In the genomic region with DNA sequence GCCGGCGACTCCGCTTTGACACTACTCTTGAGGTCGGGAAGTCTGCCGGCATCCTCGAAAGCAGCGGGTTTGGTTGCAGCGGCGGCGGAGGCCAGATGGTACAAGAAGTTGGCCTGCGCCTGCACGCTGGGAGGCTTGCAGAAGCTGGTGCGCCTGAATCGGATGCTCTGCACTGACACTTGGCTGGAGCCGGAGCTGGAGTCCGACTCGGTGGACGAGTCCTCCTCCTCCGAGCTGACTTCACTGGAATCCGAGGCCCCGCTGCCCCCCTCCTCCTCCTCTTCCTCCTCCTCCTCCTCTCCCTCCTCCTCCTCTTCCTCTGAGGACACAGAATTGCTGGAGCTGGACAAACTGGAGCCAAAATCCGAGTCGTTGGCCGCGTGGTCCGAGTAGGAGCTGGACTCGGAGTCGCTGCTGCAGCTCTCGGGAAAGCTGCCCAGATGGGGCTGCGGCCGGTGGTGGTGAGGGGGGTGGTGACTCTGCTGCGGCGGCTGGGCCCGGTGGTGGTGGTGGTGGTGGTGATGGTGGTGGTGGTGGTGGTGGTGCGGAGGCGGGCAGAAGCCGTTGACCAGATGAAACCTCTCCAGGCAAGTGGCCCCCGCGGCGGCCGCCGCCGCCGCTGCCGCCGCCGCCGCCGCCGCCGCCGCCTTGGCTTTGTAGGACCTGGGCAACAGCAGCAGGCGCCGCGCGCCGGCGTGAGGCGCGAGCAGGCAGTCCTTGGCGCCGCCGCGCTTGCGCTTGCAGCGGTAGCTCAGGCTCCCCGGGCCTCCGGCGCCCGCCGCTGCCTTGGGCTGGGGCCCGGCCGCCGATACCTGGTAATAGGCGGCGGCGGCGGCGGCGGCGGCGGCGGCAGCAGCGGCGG, we compare ENCODE assay signal across 8 cellular contexts. TPM values are rescaled to one million over a fixed set of nuclear protein-coding genes. Genes with fewer than 3 reads are reported as not detected.
DNase-seq lines count a peak whose midpoint lies in the region; FAIRE-seq and TF ChIP-seq lines count a peak whose summit lies in the region.

No MANE protein-coding gene starts in this region.

- peaks cover 30% of the 10 kb centered on the region for H3F3A ChIP-seq in GM23248 (ENCODE audit: insufficient read depth)

- H3K9me3 ChIP-seq in GM23248 (ENCODE audit: low read depth): no peaks in the 10 kb centered on the region
- H3K9me3 ChIP-seq in Karpas-422 (ENCODE audit: low read length): no peaks in the 10 kb centered on the region
- H3K9me3 ChIP-seq in endothelial cell of umbilical vein (replicated peaks; ENCODE audit: control insufficient read depth, insufficient read depth, low read length): no peaks in the 10 kb centered on the region
- H3K9me3 ChIP-seq in thyroid gland: no peaks in the 10 kb centered on the region

- H2AFZ ChIP-seq in GM23248 (peak overlapping the region; percentile 94), Karpas-422 (ENCODE audit: low read length) (peak overlapping the region; percentile 28; the same call in 1 of the 2 replicates), endothelial cell of umbilical vein (ENCODE audit: low read depth, low read length) (peak overlapping the region; percentile 93)

- H3K36me3 ChIP-seq in GM23248 (ENCODE audit: low read depth) (no peaks in the 10 kb centered on the region), Karpas-422 (ENCODE audit: insufficient read depth, low read length) (no peaks in the 10 kb centered on the region), endothelial cell of umbilical vein (ENCODE audit: control insufficient read depth in 2 of 2, extremely low read depth in 1 of 2, insufficient read depth in 2 of 2, low read length in 2 of 2) (no peaks in the 10 kb centered on the region), thyroid gland (no peaks in the 10 kb centered on the region)

- DNase-seq in GM10266 (ENCODE audit: extremely low spot score) (peak; percentile 78), GM23248 (peak; percentile 85), Karpas-422 (peak; percentile 82), endothelial cell of umbilical vein (ENCODE audit: low read depth, low spot score) (peak; percentile 53), mesothelial cell of epicardium (ENCODE audit: low spot score in 2 of 2, unreplicated experiment in 2 of 2) (peak in 1 of 2 experiments; percentile 57), thyroid gland (peak; percentile 64 to 67), GM19240 (ENCODE audit: insufficient read length, low spot score) (no peak)
- peak; percentile 57 for DNase-seq in activated CD4-positive, alpha-beta memory T cell treated with anti-CD3 and anti-CD28 coated beads, Interleukin-2, amount 10 ng/mL, durations not matched to agents 7 days and 5 days

- H3K27ac ChIP-seq in GM23248 (peak overlapping the region; percentile 29; the same call in 1 of the 2 replicates), Karpas-422 (ENCODE audit: low read length) (no peak overlapping the region), endothelial cell of umbilical vein (ENCODE audit: insufficient read depth, low read depth, low read length) (no peak overlapping the region), thyroid gland (peak overlapping the region; percentile 69 to 88 (median 83))

- H3K4me1 Mint-ChIP-seq in activated CD4-positive, alpha-beta memory T cell treated with anti-CD3 and anti-CD28 coated beads, Interleukin-2, amount 10 ng/mL, durations not matched to agents 7 days and 5 days: peaks cover 46% of the 10 kb centered on the region
- H3K4me1 Mint-ChIP-seq in mesothelial cell of epicardium: peaks cover 78% of the 10 kb centered on the region

- peak overlapping the region; percentile 83 for H3K9ac ChIP-seq in GM23248
- peak overlapping the region; percentile 66 for H3K9ac ChIP-seq in Karpas-422 (ENCODE audit: low read length)
- no peak overlapping the region for H3K9ac ChIP-seq in endothelial cell of umbilical vein (replicated peaks; ENCODE audit: extremely low read depth, insufficient read depth, low read length)

- no peak for TF ChIP-seq POLR2A in endothelial cell of umbilical vein (IDR thresholded peaks at IDR 0.05; ENCODE audit: low read depth, low read length)
- peak in 1 of 2 donors; percentile 23 for TF ChIP-seq POLR2A in thyroid gland (IDR thresholded peaks at IDR 0.05)

- H3K79me2 ChIP-seq in GM23248 (ENCODE audit: insufficient read depth) (no peaks in the 10 kb centered on the region), Karpas-422 (ENCODE audit: low read length) (no peaks in the 10 kb centered on the region), endothelial cell of umbilical vein (ENCODE audit: control insufficient read depth, insufficient read depth, low read length) (no peaks in the 10 kb centered on the region)

- no peaks in the 10 kb centered on the region for H3K9me2 ChIP-seq in GM23248 (ENCODE audit: insufficient read depth)
- H3K9me2 ChIP-seq in Karpas-422 (replicated peaks; ENCODE audit: insufficient read depth, low read length): no peaks in the 10 kb centered on the region

- TF ChIP-seq CTCF in GM10266 (IDR thresholded peaks at IDR 0.05; ENCODE audit: control insufficient read depth, insufficient read depth, low read depth, missing control alignments) (no peak), endothelial cell of umbilical vein (IDR thresholded peaks at IDR 0.05; ENCODE audit: extremely low read depth in 1 of 2, insufficient read depth in 1 of 2, low read depth in 1 of 2, low read length in 2 of 2) (no peak), mesothelial cell of epicardium (IDR thresholded peaks at IDR 0.05; ENCODE audit: unreplicated experiment) (no peak), thyroid gland (IDR thresholded peaks at IDR 0.05) (no peak)

- no TSS peak for BruUV-seq in endothelial cell of umbilical vein (replicated peaks; lab: Mats Ljungman, UMichigan)

- H4K20me1 ChIP-seq in GM23248 (ENCODE audit: insufficient read depth) (no peaks in the 10 kb centered on the region), Karpas-422 (ENCODE audit: insufficient read depth, low read depth, low read length) (no peaks in the 10 kb centered on the region), endothelial cell of umbilical vein (replicated peaks; ENCODE audit: control insufficient read depth, extremely low read depth, insufficient read depth, low read length) (no peaks in the 10 kb centered on the region)

- no peak overlapping the region for H3K27ac Mint-ChIP-seq in activated CD4-positive, alpha-beta memory T cell treated with anti-CD3 and anti-CD28 coated beads, Interleukin-2, amount 10 ng/mL, durations not matched to agents 7 days and 5 days
- peak overlapping the region; percentile 96 for H3K27ac Mint-ChIP-seq in mesothelial cell of epicardium

- H3K4me2 ChIP-seq in GM23248 (ENCODE audit: unreplicated experiment): peak overlapping the region; percentile 89
- H3K4me2 ChIP-seq in Karpas-422 (ENCODE audit: low read depth, low read length, poor library complexity, severe bottlenecking): peak overlapping the region; percentile 98
- H3K4me2 ChIP-seq in endothelial cell of umbilical vein (ENCODE audit: insufficient read depth, low read length): peak overlapping the region; percentile 79

- H3K27me3 Mint-ChIP-seq in activated CD4-positive, alpha-beta memory T cell treated with anti-CD3 and anti-CD28 coated beads, Interleukin-2, amount 10 ng/mL, durations not matched to agents 7 days and 5 days: peaks cover 81% of the 10 kb centered on the region
- H3K27me3 Mint-ChIP-seq in mesothelial cell of epicardium (ENCODE audit: low read depth): no peaks in the 10 kb centered on the region

- CTCF ChIA-PET in activated CD4-positive, alpha-beta memory T cell treated with anti-CD3 and anti-CD28 coated beads, Interleukin-2, amount 10 ng/mL, durations not matched to agents 7 days and 5 days (lab: Charles Lee): interaction anchor here (3.6 kb wide), 1 partner anchor 20 kb away, joined by 26 read pairs; no protein-coding TSS in a partner anchor
- CTCF ChIA-PET in endothelial cell of umbilical vein (lab: Charles Lee): interaction anchor here (1.1 to 2.0 kb wide), 7 partner anchors 9 to 237 kb away, joined by 3 to 29 read pairs (median 6); partner anchors contain the start of gene SKIDA1

- in situ Hi-C loops in GM23248 (cut with MboI): loop anchor here (25.0 kb wide), 1 partner anchor 721 kb away; no protein-coding TSS in a partner anchor

- no peaks in the 10 kb centered on the region for H3K9me1 ChIP-seq in endothelial cell of umbilical vein (replicated peaks; ENCODE audit: control insufficient read depth, extremely low read depth, insufficient read depth, low read length)

- H3K36me3 Mint-ChIP-seq in activated CD4-positive, alpha-beta memory T cell treated with anti-CD3 and anti-CD28 coated beads, Interleukin-2, amount 10 ng/mL, durations not matched to agents 7 days and 5 days (ENCODE audit: low read depth): no peaks in the 10 kb centered on the region
- no peaks in the 10 kb centered on the region for H3K36me3 Mint-ChIP-seq in mesothelial cell of epicardium

- POLR2A ChIA-PET in activated CD4-positive, alpha-beta memory T cell treated with anti-CD3 and anti-CD28 coated beads, Interleukin-2, amount 10 ng/mL, durations not matched to agents 7 days and 5 days (lab: Charles Lee): interaction anchor here (2.0 to 2.2 kb wide), 2 partner anchors 10 to 20 kb away, joined by 5 to 17 read pairs; partner anchors contain the start of gene SKIDA1
- POLR2A ChIA-PET in endothelial cell of umbilical vein (lab: Charles Lee): interaction anchor here (0.5 to 1.2 kb wide), 4 partner anchors 19 to 230 kb away, joined by 3 to 7 read pairs (median 4); no protein-coding TSS in a partner anchor

- peak; percentile 12 for FAIRE-seq in endothelial cell of umbilical vein (lab: Jason Lieb, UNC)

- H3K4me3 ChIP-seq in GM23248 (peak overlapping the region; percentile 82), Karpas-422 (ENCODE audit: low read length) (peak overlapping the region; percentile 68), endothelial cell of umbilical vein (replicated peaks in 1 of 3; ENCODE audit: insufficient read depth in 1 of 3, low read depth in 1 of 3, low read length in 3 of 3) (peak overlapping the region; percentile 31 to 63 (median 40)), thyroid gland (replicated peaks in 1 of 3) (peak overlapping the region in 2 of 3 donors; percentile 33 to 57)

- peaks cover 23% of the 10 kb centered on the region for H3K4me1 ChIP-seq in GM23248 (ENCODE audit: insufficient read depth)
- peaks cover 36% of the 10 kb centered on the region for H3K4me1 ChIP-seq in Karpas-422 (ENCODE audit: low read length)
- peaks cover 26% of the 10 kb centered on the region for H3K4me1 ChIP-seq in endothelial cell of umbilical vein (ENCODE audit: control insufficient read depth, extremely low read depth, insufficient read depth, low read length)
- H3K4me1 ChIP-seq in thyroid gland: peaks cover 0 to 5% of the 10 kb centered on the region in 2 donors

- no peaks in the 10 kb centered on the region for H3K27me3 ChIP-seq in GM23248 (replicated peaks; ENCODE audit: insufficient read depth)
- H3K27me3 ChIP-seq in Karpas-422 (ENCODE audit: low read length): no peaks in the 10 kb centered on the region
- H3K27me3 ChIP-seq in endothelial cell of umbilical vein (ENCODE audit: control insufficient read depth in 2 of 2, insufficient read depth in 2 of 2, low read length in 2 of 2): no peaks in the 10 kb centered on the region
- no peaks in the 10 kb centered on the region for H3K27me3 ChIP-seq in thyroid gland

- intact Hi-C loops in endothelial cell of umbilical vein (cut with micrococcal nuclease): loop anchor here (1.0 to 5.0 kb wide), 4 partner anchors 11 to 486 kb away; partner anchors contain the start of genes DNAJC1 and MLLT10
- intact Hi-C loops in thyroid gland (cut with DNase I): no loop called here

- WGBS in GM23248 (ENCODE audit: low coverage in 1 of 2, low lambda C conversion rate in 2 of 2, missing lambda C conversion rate in 2 of 2), 2 experiments: 1% methylated on average over 27 to 66 of the region's 85 CpGs
- WGBS in thyroid gland, 2 donors: 0 to 1% methylated on average over 29 to 39 of the region's 85 CpGs

- peak overlapping the region; percentile 80 for H3K4me3 Mint-ChIP-seq in activated CD4-positive, alpha-beta memory T cell treated with anti-CD3 and anti-CD28 coated beads, Interleukin-2, amount 10 ng/mL, durations not matched to agents 7 days and 5 days
- peak overlapping the region; percentile 83 for H3K4me3 Mint-ChIP-seq in mesothelial cell of epicardium

- dilution Hi-C loops in endothelial cell of umbilical vein (cut with MboI; ENCODE audit: extremely low pct_ligation_motif_present, low sequenced_read_pairs): no loop called here

- no peaks in the 10 kb centered on the region for H3K9me3 Mint-ChIP-seq in activated CD4-positive, alpha-beta memory T cell treated with anti-CD3 and anti-CD28 coated beads, Interleukin-2, amount 10 ng/mL, durations not matched to agents 7 days and 5 days
- H3K9me3 Mint-ChIP-seq in mesothelial cell of epicardium: no peaks in the 10 kb centered on the region

RNA-seq across cellular contexts. Expression of gene SKIDA1, which starts 9.0 kb away (rescaled TPM):
- not detected in 2 replicates for total RNA-seq in GM23248 (2014; rRNA removed; shearing (Covaris generic))
- polyA plus RNA-seq in GM23248 (2016; fragmentation: Nextera tagmentation; extraction: Ambion mirVana) (0.18 and 0.80 TPM in 2 replicates), endothelial cell of umbilical vein (0.11 and 0.21 TPM in 2 replicates)
- 0.22 and 1.5 TPM in 2 replicates for total RNA-seq in Karpas-422 (2014; rRNA removed; shearing (Covaris generic); ENCODE audit: low replicate concordance)
- under 1 TPM; 0.25 to 0.38 TPM for total RNA-seq in activated CD4-positive, alpha-beta memory T cell treated with anti-CD3 and anti-CD28 coated beads, Interleukin-2, amount 10 ng/mL, durations not matched to agents 7 days and 5 days
- total RNA-seq in endothelial cell of umbilical vein (0.71 and 0.83 TPM in 2 replicates), mesothelial cell of epicardium (9.7 to 10.4 TPM (median 9.7 TPM) in 3 replicates), thyroid gland (1 to 10 TPM; 3.1 to 9.9 (median 7.1) TPM)
- polyA plus RNA-seq in endothelial cell of umbilical vein (2011; cell fraction: cytosol; rRNA removed): 0.18 and 0.23 TPM in 2 replicates
- polyA plus RNA-seq in endothelial cell of umbilical vein (2011; cell fraction: nucleus; rRNA removed): 0.35 and 1.5 TPM in 2 replicates
- polyA plus RNA-seq in endothelial cell of umbilical vein (2012): 0.27 and 0.33 TPM in 2 replicates
- polyA minus RNA-seq in endothelial cell of umbilical vein: 0.36 and 0.73 TPM in 2 replicates
- 0.41 TPM for polyA minus RNA-seq in endothelial cell of umbilical vein (2011; cell fraction: cytosol; rRNA and poly(A)+ RNA removed)
- polyA minus RNA-seq in endothelial cell of umbilical vein (2011; cell fraction: nucleus; rRNA and poly(A)+ RNA removed): 0.24 and 0.53 TPM in 2 replicates

RNA-seq across cellular contexts. Expression of gene MLLT10, which starts 17.5 kb away (rescaled TPM):
- 16.1 and 19.8 TPM in 2 replicates for total RNA-seq in GM23248 (2014; rRNA removed; shearing (Covaris generic))
- 8.9 and 10.1 TPM in 2 replicates for polyA plus RNA-seq in GM23248 (2016; fragmentation: Nextera tagmentation; extraction: Ambion mirVana)
- 83.6 and 88.5 TPM in 2 replicates for total RNA-seq in Karpas-422 (2014; rRNA removed; shearing (Covaris generic); ENCODE audit: low replicate concordance)
- total RNA-seq in activated CD4-positive, alpha-beta memory T cell treated with anti-CD3 and anti-CD28 coated beads, Interleukin-2, amount 10 ng/mL, durations not matched to agents 7 days and 5 days: 10 to 100 TPM; 43.0 to 49.9 TPM
- 54.0 and 54.6 TPM in 2 replicates for total RNA-seq in endothelial cell of umbilical vein
- 30.6 and 35.4 TPM in 2 replicates for polyA plus RNA-seq in endothelial cell of umbilical vein
- 25.9 and 26.4 TPM in 2 replicates for polyA plus RNA-seq in endothelial cell of umbilical vein (2011; cell fraction: cytosol; rRNA removed)
- polyA plus RNA-seq in endothelial cell of umbilical vein (2011; cell fraction: nucleus; rRNA removed): 78.7 and 85.6 TPM in 2 replicates
- 23.7 and 30.4 TPM in 2 replicates for polyA plus RNA-seq in endothelial cell of umbilical vein (2012)
- 133 and 157 TPM in 2 replicates for polyA minus RNA-seq in endothelial cell of umbilical vein
- 9.7 TPM for polyA minus RNA-seq in endothelial cell of umbilical vein (2011; cell fraction: cytosol; rRNA and poly(A)+ RNA removed)
- polyA minus RNA-seq in endothelial cell of umbilical vein (2011; cell fraction: nucleus; rRNA and poly(A)+ RNA removed): 123 and 131 TPM in 2 replicates
- 56.1 to 64.4 TPM (median 62.5 TPM) in 3 replicates for total RNA-seq in mesothelial cell of epicardium
- 100 to 1,000 TPM in 1 of 4 donors, 10 to 100 TPM in 3; 46.3 to 109 (median 57.7) TPM for total RNA-seq in thyroid gland

Comparison
In these comparisons a context has a peak if more than half of its experiments do, and no peak if none do; other contexts are left out.
1. H2AFZ ChIP-seq: peak in every context shown above with its lines; median percentile 94 in GM23248; 93 in endothelial cell of umbilical vein; 28 in Karpas-422.
2. H3K27ac ChIP-seq: peak in GM23248 (single experiment) and thyroid gland (3 of 3); none in Karpas-422 (single experiment) and endothelial cell of umbilical vein (single experiment).
3. Peak in every context shown above with its lines, with median percentiles within 50 percentile points of each other: H3K4me2 ChIP-seq and H3K4me3 ChIP-seq.